11 cellular contexts compared by ENCODE assay signal in the genomic region with DNA sequence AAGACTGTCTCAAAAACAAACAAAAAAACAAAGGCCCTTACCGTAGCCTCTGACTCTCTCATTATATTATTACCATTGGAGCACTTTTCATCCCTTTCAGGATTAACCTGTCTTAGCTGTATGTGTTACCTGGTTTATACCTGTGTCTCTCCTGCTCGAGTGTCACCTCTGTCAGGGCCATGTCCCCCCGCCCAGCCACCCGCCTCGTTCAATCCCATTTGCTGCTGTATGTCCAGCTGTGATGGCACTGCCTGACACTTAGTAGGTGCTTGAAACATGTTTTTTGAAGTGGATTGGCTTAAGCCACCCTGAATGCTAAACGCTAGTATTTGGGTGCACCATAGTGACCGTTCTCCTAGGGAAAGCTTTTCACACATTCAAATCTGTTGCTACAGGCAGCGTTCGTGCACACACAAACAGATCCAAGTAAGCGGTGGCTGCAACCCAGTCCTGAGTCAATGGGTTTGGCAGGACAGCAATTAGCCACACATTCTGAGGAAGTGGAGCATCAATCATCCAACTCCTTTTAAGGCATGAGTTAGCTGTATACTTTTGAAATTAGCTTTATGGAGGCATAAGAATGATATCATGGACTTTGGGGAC.
DNase-seq lines count a peak whose midpoint lies in the region; ATAC-seq, FAIRE-seq and TF ChIP-seq lines count a peak whose summit lies in the region.
"Had no signal": no experiment of that assay in that cellular context is flagged by ENCODE, and none has a peak within 500 bp of the region (broad histone marks: within the 10 kb centered on the region; RNA-seq: fewer than 3 reads in every experiment).

No MANE protein-coding gene starts in this region.

- no peaks in the 10 kb centered on the region for H3K9me3 Mint-ChIP-seq in T-helper 2 cell treated with Interferon-gamma antibody and Interleukin-4, amounts not matched to agents 5 μg/mL and 100 μg/mL, for 36 hours
- no peaks in the 10 kb centered on the region for H3K9me3 Mint-ChIP-seq in stimulated activated memory B cell treated with anti-CD40 and anti-IgM and Interleukin-4, amounts not matched to agents 10 μg/mL and 1 μg/mL and 100 μg/mL, for 72 hours

- ATAC-seq in T-helper 17 cell (no peak), HG03378 (IDR thresholded peaks at IDR 0.05; ENCODE audit: unreplicated experiment) (no peak)
- ATAC-seq in stimulated activated memory B cell treated with anti-CD40 and anti-IgM and Interleukin-4, amounts not matched to agents 10 μg/mL and 1 μg/mL and 100 μg/mL, for 72 hours: no peak

- H3K27ac ChIP-seq in Peyer's patch: no peak overlapping the region

- H3K4me1 ChIP-seq in Peyer's patch: peaks cover 0 to 6% (median 2%) of the 10 kb centered on the region in 4 donors

- TF ChIP-seq CTCF in Peyer's patch (IDR thresholded peaks at IDR 0.05): no peak

- H3K36me3 ChIP-seq in Peyer's patch: no peaks in the 10 kb centered on the region

- no peak overlapping the region for H3K4me3 ChIP-seq in Peyer's patch
- H3K4me3 ChIP-seq: A549 had no signal

- DNase-seq in T-helper 2 cell treated with Interferon-gamma antibody and Interleukin-4, amounts not matched to agents 5 μg/mL and 100 μg/mL, for 36 hours (ENCODE audit: low spot score): no peak
- DNase-seq in T-helper 2 cell (no peak), T-helper 17 cell (no peak), head of caudate nucleus (peak in 23 of 42 donors; percentile 5 to 71 (median 31)), Peyer's patch (no peak), GM19239 (ENCODE audit: insufficient read length, low spot score) (no peak)
- DNase-seq: activated CD4-positive, alpha-beta T cell treated with anti-CD3 and anti-CD28 coated beads, Interleukin-2, amount 50 U/mL, for 1 hour; Kasumi-1 had no signal

- H3K4me3 Mint-ChIP-seq in T-helper 2 cell treated with Interferon-gamma antibody and Interleukin-4, amounts not matched to agents 5 μg/mL and 100 μg/mL, for 36 hours: peak overlapping the region; percentile 62
- no peak overlapping the region for H3K4me3 Mint-ChIP-seq in T-helper 17 cell
- H3K4me3 Mint-ChIP-seq in stimulated activated memory B cell treated with anti-CD40 and anti-IgM and Interleukin-4, amounts not matched to agents 10 μg/mL and 1 μg/mL and 100 μg/mL, for 72 hours: no peak overlapping the region

- no peak for FAIRE-seq in GM19239 (lab: Jason Lieb, UNC)
- FAIRE-seq: A549 had no signal

- no peaks in the 10 kb centered on the region for H3K27me3 Mint-ChIP-seq in T-helper 2 cell treated with Interferon-gamma antibody and Interleukin-4, amounts not matched to agents 5 μg/mL and 100 μg/mL, for 36 hours (ENCODE audit: low read depth)
- H3K27me3 Mint-ChIP-seq in T-helper 17 cell: no peaks in the 10 kb centered on the region
- no peaks in the 10 kb centered on the region for H3K27me3 Mint-ChIP-seq in stimulated activated memory B cell treated with anti-CD40 and anti-IgM and Interleukin-4, amounts not matched to agents 10 μg/mL and 1 μg/mL and 100 μg/mL, for 72 hours

- H3K36me3 Mint-ChIP-seq in T-helper 2 cell treated with Interferon-gamma antibody and Interleukin-4, amounts not matched to agents 5 μg/mL and 100 μg/mL, for 36 hours (ENCODE audit: low read depth): no peaks in the 10 kb centered on the region
- no peaks in the 10 kb centered on the region for H3K36me3 Mint-ChIP-seq in T-helper 17 cell (ENCODE audit: low read depth)
- H3K36me3 Mint-ChIP-seq in stimulated activated memory B cell treated with anti-CD40 and anti-IgM and Interleukin-4, amounts not matched to agents 10 μg/mL and 1 μg/mL and 100 μg/mL, for 72 hours: no peaks in the 10 kb centered on the region

- peak overlapping the region; percentile 58 for H3K27ac Mint-ChIP-seq in T-helper 2 cell treated with Interferon-gamma antibody and Interleukin-4, amounts not matched to agents 5 μg/mL and 100 μg/mL, for 36 hours
- peak overlapping the region; percentile 75 for H3K27ac Mint-ChIP-seq in T-helper 17 cell
- H3K27ac Mint-ChIP-seq in stimulated activated memory B cell treated with anti-CD40 and anti-IgM and Interleukin-4, amounts not matched to agents 10 μg/mL and 1 μg/mL and 100 μg/mL, for 72 hours: peak overlapping the region; percentile 38

- peaks cover 38% of the 10 kb centered on the region for H3K4me1 Mint-ChIP-seq in T-helper 2 cell treated with Interferon-gamma antibody and Interleukin-4, amounts not matched to agents 5 μg/mL and 100 μg/mL, for 36 hours (ENCODE audit: low read depth)
- peaks cover 21% of the 10 kb centered on the region for H3K4me1 Mint-ChIP-seq in T-helper 17 cell
- H3K4me1 Mint-ChIP-seq in stimulated activated memory B cell treated with anti-CD40 and anti-IgM and Interleukin-4, amounts not matched to agents 10 μg/mL and 1 μg/mL and 100 μg/mL, for 72 hours: peaks cover 12% of the 10 kb centered on the region

- no peaks in the 10 kb centered on the region for H3K27me3 ChIP-seq in Peyer's patch

- intact Hi-C loops in head of caudate nucleus (cut with DNase I): no loop called here

- H3K9me3 ChIP-seq in T-helper 17 cell (ENCODE audit: control insufficient read depth, low read length, poor library complexity, severe bottlenecking) (no peaks in the 10 kb centered on the region), Peyer's patch (no peaks in the 10 kb centered on the region)
- H3K9me3 ChIP-seq: A549 had no signal

- TF ChIP-seq POLR2A in Peyer's patch (IDR thresholded peaks at IDR 0.05): no peak

Comparison
In these comparisons a context has a peak if more than half of its experiments do, and no peak if none do; other contexts are left out.
1. DNase-seq: peak in head of caudate nucleus (23 of 42); none in T-helper 2 cell treated with Interferon-gamma antibody and Interleukin-4, amounts not matched to agents 5 μg/mL and 100 μg/mL, for 36 hours (single experiment), T-helper 2 cell (0 of 5), T-helper 17 cell (0 of 3), Peyer's patch (0 of 3) and GM19239 (single experiment).
2. Peak in every context shown above with its lines, with median percentiles within 50 percentile points of each other: H3K27ac Mint-ChIP-seq.